In the genomic region with DNA sequence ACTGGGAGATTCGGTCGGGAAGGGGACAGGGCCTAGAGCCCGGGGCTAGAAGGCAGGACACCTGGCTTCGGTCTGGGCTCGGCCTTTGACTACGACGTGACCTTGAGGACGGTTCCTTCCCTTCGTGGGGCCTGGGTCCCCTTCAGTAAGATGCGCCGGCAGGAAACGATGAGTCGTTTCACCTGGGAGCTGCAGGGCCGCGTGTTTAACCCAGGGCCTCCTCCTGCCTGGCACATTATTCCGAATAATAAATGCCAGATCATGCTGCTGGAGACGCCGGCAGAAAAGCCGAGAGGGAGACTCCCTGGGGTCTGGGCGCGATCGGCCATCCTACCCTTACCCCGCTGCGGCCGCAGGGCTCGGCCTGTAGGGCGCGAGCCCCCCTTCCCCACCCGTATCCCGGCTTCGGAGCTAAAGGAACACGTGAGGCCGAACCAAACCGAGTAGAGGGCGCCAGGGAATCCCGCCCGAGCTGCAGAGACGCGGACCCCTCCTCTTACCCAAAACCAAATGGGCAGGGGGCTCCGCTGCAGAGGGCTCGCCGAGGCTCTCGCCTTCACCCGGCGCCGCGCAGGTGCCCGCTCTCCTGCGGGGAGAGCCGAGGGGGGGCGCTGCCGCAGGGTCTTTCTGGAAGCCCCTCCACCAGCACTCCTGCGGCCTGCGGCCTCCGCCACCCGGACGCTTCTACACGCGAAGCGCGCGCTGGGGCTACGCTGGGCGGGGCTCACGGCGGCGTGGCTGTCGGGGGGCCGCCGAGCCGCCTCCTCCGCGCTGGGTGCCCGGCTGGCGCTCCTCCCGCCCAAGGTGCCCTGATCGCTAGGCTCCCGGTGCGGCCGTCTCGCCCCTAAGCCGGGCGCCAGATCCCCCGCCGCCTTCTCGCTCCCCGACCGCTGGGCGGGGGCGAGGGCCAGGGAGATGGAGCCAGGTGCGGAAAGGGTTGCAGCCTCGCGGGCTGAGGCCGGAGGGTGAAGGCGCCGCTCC, we compare ENCODE assay signal across 8 cellular contexts. TPM values are rescaled to one million over a fixed set of nuclear protein-coding genes. Genes with fewer than 3 reads are reported as not detected.
A peak's percentile ranks its signal among the peaks of the same experiment; 100 is the strongest.
DNase-seq lines count a peak whose midpoint lies in the region; ATAC-seq, FAIRE-seq and TF ChIP-seq lines count a peak whose summit lies in the region.

A gene with protein sequence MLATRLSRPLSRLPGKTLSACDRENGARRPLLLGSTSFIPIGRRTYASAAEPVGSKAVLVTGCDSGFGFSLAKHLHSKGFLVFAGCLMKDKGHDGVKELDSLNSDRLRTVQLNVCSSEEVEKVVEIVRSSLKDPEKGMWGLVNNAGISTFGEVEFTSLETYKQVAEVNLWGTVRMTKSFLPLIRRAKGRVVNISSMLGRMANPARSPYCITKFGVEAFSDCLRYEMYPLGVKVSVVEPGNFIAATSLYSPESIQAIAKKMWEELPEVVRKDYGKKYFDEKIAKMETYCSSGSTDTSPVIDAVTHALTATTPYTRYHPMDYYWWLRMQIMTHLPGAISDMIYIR (minus strand): TSS at position 688 of the 981 bp plus-strand sequence. CDS start 9,525 bp downstream, outside the sequence.

- peak within 1 kb of the TSS; percentile 88 for H3K9ac ChIP-seq in mesenchymal stem cell (ENCODE audit: low read length)

- peaks cover 11% of the 10 kb centered on the region for H3K4me1 ChIP-seq in mesenchymal stem cell (ENCODE audit: control insufficient read depth, insufficient read depth, low read depth, low read length)

- H3K27me3 ChIP-seq in mesenchymal stem cell (ENCODE audit: control insufficient read depth in 1 of 2, insufficient read depth in 1 of 2, low read length in 2 of 2) = peaks cover 5 to 46% of the 10 kb centered on the region in 2 experiments

- H3K4me3 Mint-ChIP-seq in activated CD4-positive, alpha-beta T cell treated with anti-CD3 and anti-CD28 coated beads, Interleukin-2, amount 10 ng/mL, durations not matched to agents 7 days and 5 days = peak within 1 kb of the TSS; percentile 91
- peak within 1 kb of the TSS; percentile 73 for H3K4me3 Mint-ChIP-seq in dendritic cell treated with granulocyte-macrophage colony-stimulating factor and Interleukin-4, amounts not matched to agents 40 ng/mL and 50 ng/mL, for 4 days

- intact Hi-C loops in dendritic cell treated with granulocyte-macrophage colony-stimulating factor and Interleukin-4, amounts not matched to agents 40 ng/mL and 50 ng/mL, for 4 days (cut with micrococcal nuclease) = no loop called here

- H3K36me3 Mint-ChIP-seq in activated CD4-positive, alpha-beta T cell treated with anti-CD3 and anti-CD28 coated beads, Interleukin-2, amount 10 ng/mL, durations not matched to agents 7 days and 5 days (ENCODE audit: low read depth) = peaks cover 19% of the 10 kb centered on the region
- no peaks in the 10 kb centered on the region for H3K36me3 Mint-ChIP-seq in dendritic cell treated with granulocyte-macrophage colony-stimulating factor and Interleukin-4, amounts not matched to agents 40 ng/mL and 50 ng/mL, for 4 days (ENCODE audit: low read depth)

- WGBS in mesenchymal stem cell = 2% methylated on average over 91 of the region's 96 CpGs

- peaks cover 14% of the 10 kb centered on the region for H3K79me1 ChIP-seq in mesenchymal stem cell (replicated peaks; ENCODE audit: low read length, poor library complexity, severe bottlenecking)

- H2BK12ac ChIP-seq in mesenchymal stem cell (ENCODE audit: low read length in 2 of 2) = peak within 1 kb of the TSS in 1 of 2 experiments; percentile 40

- H3K4ac ChIP-seq in mesenchymal stem cell (ENCODE audit: low read depth in 1 of 2, low read length in 2 of 2) = no peak within 1 kb of the TSS

- peak within 1 kb of the TSS; percentile 86 for H3K4me2 ChIP-seq in mesenchymal stem cell (ENCODE audit: low read length, poor library complexity, severe bottlenecking)

- POLR2A ChIA-PET in activated CD4-positive, alpha-beta T cell treated with anti-CD3 and anti-CD28 coated beads, Interleukin-2, amount 10 ng/mL, durations not matched to agents 7 days and 5 days (lab: Charles Lee) = no interaction called here

- H3K4me3 ChIP-seq in mesenchymal stem cell (ENCODE audit: insufficient read depth in 1 of 2, low read depth in 1 of 2, low read length in 2 of 2) = peak within 1 kb of the TSS; percentile 90 to 91

- peak within 1 kb of the TSS; percentile 70 for H3K27ac ChIP-seq in mesenchymal stem cell (ENCODE audit: low read length, poor library complexity, severe bottlenecking)

- peak within 1 kb of the TSS; percentile 100 for H2AFZ ChIP-seq in mesenchymal stem cell (ENCODE audit: low read depth, low read length)

- CTCF ChIA-PET in activated CD4-positive, alpha-beta T cell treated with anti-CD3 and anti-CD28 coated beads, Interleukin-2, amount 10 ng/mL, durations not matched to agents 7 days and 5 days (lab: Charles Lee) = interaction anchor here (0.8 to 1.2 kb wide), 2 partner anchors 130 to 150 kb away, joined by 3 read pairs; no protein-coding TSS in a partner anchor

- H2BK5ac ChIP-seq in mesenchymal stem cell (ENCODE audit: low read depth, low read length, poor library complexity, severe bottlenecking) = no peak within 1 kb of the TSS

- H3K4me1 Mint-ChIP-seq in activated CD4-positive, alpha-beta T cell treated with anti-CD3 and anti-CD28 coated beads, Interleukin-2, amount 10 ng/mL, durations not matched to agents 7 days and 5 days = peaks cover 26% of the 10 kb centered on the region
- peaks cover 27% of the 10 kb centered on the region for H3K4me1 Mint-ChIP-seq in dendritic cell treated with granulocyte-macrophage colony-stimulating factor and Interleukin-4, amounts not matched to agents 40 ng/mL and 50 ng/mL, for 4 days (ENCODE audit: low read depth)

- H3K18ac ChIP-seq in mesenchymal stem cell (ENCODE audit: low read depth in 1 of 2, low read length in 2 of 2) = peak within 1 kb of the TSS in 1 of 2 experiments; percentile 84

- H3K14ac ChIP-seq in mesenchymal stem cell (ENCODE audit: low read length in 2 of 2) = peak within 1 kb of the TSS in 1 of 2 experiments; percentile 46

- H2AK5ac ChIP-seq in mesenchymal stem cell (ENCODE audit: low read length, severe bottlenecking) = no peak within 1 kb of the TSS

- H4K91ac ChIP-seq in mesenchymal stem cell (ENCODE audit: low read length) = no peak within 1 kb of the TSS

- peak; percentile 29 for ATAC-seq in HG02852 (IDR thresholded peaks at IDR 0.05; ENCODE audit: unreplicated experiment)

- FAIRE-seq in GM12892 (lab: Jason Lieb, UNC) = no peak

- peak within 1 kb of the TSS; percentile 38 for H4K8ac ChIP-seq in mesenchymal stem cell (ENCODE audit: low read length)

- H3K27ac Mint-ChIP-seq in activated CD4-positive, alpha-beta T cell treated with anti-CD3 and anti-CD28 coated beads, Interleukin-2, amount 10 ng/mL, durations not matched to agents 7 days and 5 days = peak within 1 kb of the TSS; percentile 96
- H3K27ac Mint-ChIP-seq in dendritic cell treated with granulocyte-macrophage colony-stimulating factor and Interleukin-4, amounts not matched to agents 40 ng/mL and 50 ng/mL, for 4 days = peak within 1 kb of the TSS; percentile 97

- peak within 1 kb of the TSS; percentile 37 for H2BK15ac ChIP-seq in mesenchymal stem cell (ENCODE audit: low read depth, poor library complexity, severe bottlenecking)

- no peak within 1 kb of the TSS for H2BK120ac ChIP-seq in mesenchymal stem cell (ENCODE audit: low read depth, low read length)

- H3K23ac ChIP-seq in mesenchymal stem cell (ENCODE audit: low read length in 2 of 2) = peak within 1 kb of the TSS in 1 of 2 experiments; percentile 9

- DNase-seq in GM12892 (ENCODE audit: insufficient read length) (peak; percentile 56), NCI-H2171 (lab: John Stamatoyannopoulos, UW) (peak; percentile 71), mesenchymal stem cell (peak; percentile 31), HuH-7.5 (ENCODE audit: low spot score) (no peak)
- DNase-seq in activated CD4-positive, alpha-beta T cell treated with anti-CD3 and anti-CD28 coated beads, Interleukin-2, amount 10 ng/mL, durations not matched to agents 7 days and 5 days = peak; percentile 67
- DNase-seq in stimulated activated CD8-positive, alpha-beta memory T cell treated with anti-CD3 and anti-CD28 coated beads, Interleukin-15, amount 100 ng/mL, for 48 hours (ENCODE audit: low read depth in 2 of 2) = peak; percentile 68 to 69

- peaks cover 21% of the 10 kb centered on the region for H3K27me3 Mint-ChIP-seq in activated CD4-positive, alpha-beta T cell treated with anti-CD3 and anti-CD28 coated beads, Interleukin-2, amount 10 ng/mL, durations not matched to agents 7 days and 5 days
- peaks cover 37% of the 10 kb centered on the region for H3K27me3 Mint-ChIP-seq in dendritic cell treated with granulocyte-macrophage colony-stimulating factor and Interleukin-4, amounts not matched to agents 40 ng/mL and 50 ng/mL, for 4 days

- no peaks in the 10 kb centered on the region for H3K36me3 ChIP-seq in mesenchymal stem cell (ENCODE audit: control insufficient read depth in 1 of 2, insufficient read depth in 2 of 2, low read depth in 1 of 2, low read length in 2 of 2)

- peak; percentile 79 for TF ChIP-seq POLR2A in GM12892 (IDR thresholded peaks at IDR 0.05; ENCODE audit: low read depth, low read length)

- peaks cover 3% of the 10 kb centered on the region for H3K9me3 Mint-ChIP-seq in activated CD4-positive, alpha-beta T cell treated with anti-CD3 and anti-CD28 coated beads, Interleukin-2, amount 10 ng/mL, durations not matched to agents 7 days and 5 days
- H3K9me3 Mint-ChIP-seq in dendritic cell treated with granulocyte-macrophage colony-stimulating factor and Interleukin-4, amounts not matched to agents 40 ng/mL and 50 ng/mL, for 4 days = no peaks in the 10 kb centered on the region

- no peaks in the 10 kb centered on the region for H3K9me3 ChIP-seq in mesenchymal stem cell (ENCODE audit: control insufficient read depth, low read length)

RNA-seq across cellular contexts. Expression of the gene that starts here (rescaled TPM):
- polyA plus RNA-seq in GM12892 (2012; ENCODE audit: missing spikeins) = 49.1 TPM
- total RNA-seq in activated CD4-positive, alpha-beta T cell treated with anti-CD3 and anti-CD28 coated beads, Interleukin-2, amount 10 ng/mL, durations not matched to agents 7 days and 5 days = 10 to 100 TPM; 53.6 to 58.7 TPM
- polyA plus RNA-seq in mesenchymal stem cell (2013, experiment 1 of 2) = 2.1 TPM
- polyA plus RNA-seq in mesenchymal stem cell (2013, experiment 2 of 2) = 2.0 TPM
